In genomic region chr1:107844009-107844408, GRCh38 we compare ENCODE assay signal across 21 cellular contexts.
DNase-seq lines count a peak whose midpoint lies in the region; ATAC-seq, FAIRE-seq and TF ChIP-seq lines count a peak whose summit lies in the region.
"Had no signal": no experiment of that assay in that cellular context is flagged by ENCODE, and none has a peak within 500 bp of the region (broad histone marks: within the 10 kb centered on the region; RNA-seq: fewer than 3 reads in every experiment).

No MANE protein-coding gene starts in this region.

- no peak for DNase-seq in activated T-cell treated with anti-CD3 and anti-CD28 coated beads, Interleukin-2, amount 50 U/mL, for 24 hours
- no peak for DNase-seq in activated T-cell treated with anti-CD3 and anti-CD28 coated beads, Interleukin-2, amount 50 U/mL, for 1 hour
- no peak for DNase-seq in Jurkat, Clone E6-1 (ENCODE audit: low read depth, low spot score)
- no peak for DNase-seq in activated naive CD8-positive, alpha-beta T cell treated with anti-CD3 and anti-CD28 coated beads, Interleukin-2, amount 50 U/mL, for 24 hours
- no peak for DNase-seq in spleen
- DNase-seq in foreskin keratinocyte, result no peak
- no peak for DNase-seq in kidney
- DNase-seq in OCI-M1 (lab: John Stamatoyannopoulos, UW), result no peak
- DNase-seq: activated CD4-positive, alpha-beta T cell treated with anti-CD3 and anti-CD28 coated beads, Interleukin-2, amount 50 U/mL, for 1 hour; foreskin melanocyte; HCEC 1CT; Karpas-422; left lung; NCI-H1105; NCI-H526 treated with DMSO at 0.1 percent for 48 hours; T1000 had no signal

- TF ChIP-seq POLR2A in spleen (IDR thresholded peaks at IDR 0.05), result no peak

- peak overlapping the region; percentile 29 for H3K4me3 ChIP-seq in Jurkat, Clone E6-1 (ENCODE audit: low read length)
- H3K4me3 ChIP-seq in spleen, result peak overlapping the region in 3 of 8 donors; percentile 4 to 49 (median 12)
- H3K4me3 ChIP-seq in kidney (ENCODE audit: low read length in 2 of 2), result no peak overlapping the region
- H3K4me3 ChIP-seq: A549, coronary artery, left lung, skin epidermis had no signal

- no peaks in the 10 kb centered on the region for H3K9me3 Mint-ChIP-seq in activated T-cell treated with anti-CD3 and anti-CD28 coated beads, Interleukin-2, amount 50 U/mL, for 24 hours
- H3K9me3 Mint-ChIP-seq in activated naive CD8-positive, alpha-beta T cell treated with anti-CD3 and anti-CD28 coated beads, Interleukin-2, amount 50 U/mL, for 24 hours, result peaks cover 9% of the 10 kb centered on the region

- peak overlapping the region; percentile 79 for H3K27ac Mint-ChIP-seq in activated T-cell treated with anti-CD3 and anti-CD28 coated beads, Interleukin-2, amount 50 U/mL, for 24 hours
- peak overlapping the region; percentile 70 for H3K27ac Mint-ChIP-seq in activated naive CD8-positive, alpha-beta T cell treated with anti-CD3 and anti-CD28 coated beads, Interleukin-2, amount 50 U/mL, for 24 hours
- H3K27ac Mint-ChIP-seq: progenitor cell of endocrine pancreas, type B pancreatic cell had no signal

- H3K4me1 Mint-ChIP-seq in activated T-cell treated with anti-CD3 and anti-CD28 coated beads, Interleukin-2, amount 50 U/mL, for 24 hours (ENCODE audit: low read depth), result peaks cover 59% of the 10 kb centered on the region
- peaks cover 61% of the 10 kb centered on the region for H3K4me1 Mint-ChIP-seq in activated naive CD8-positive, alpha-beta T cell treated with anti-CD3 and anti-CD28 coated beads, Interleukin-2, amount 50 U/mL, for 24 hours

- H3K27ac ChIP-seq in spleen, result peak overlapping the region; percentile 13 to 85 (median 46)
- no peak overlapping the region for H3K27ac ChIP-seq in foreskin keratinocyte
- no peak overlapping the region for H3K27ac ChIP-seq in kidney (ENCODE audit: low read depth in 2 of 2, low read length in 2 of 2)
- H3K27ac ChIP-seq: A549, coronary artery had no signal

- H3K9me3 ChIP-seq in spleen (peaks cover 0 to 32% (median 19%) of the 10 kb centered on the region in 8 donors), kidney (ENCODE audit: control insufficient read depth in 1 of 2, low read length in 2 of 2) (no peaks in the 10 kb centered on the region)
- H3K9me3 ChIP-seq: A549, left lung had no signal

- no peak for TF ChIP-seq CTCF in spleen (IDR thresholded peaks at IDR 0.05 in 8 of 11, conservative IDR thresholded peaks at IDR 0.05 in 3 of 11)
- TF ChIP-seq CTCF in foreskin keratinocyte (conservative IDR thresholded peaks at IDR 0.05), result no peak
- TF ChIP-seq CTCF in kidney (IDR thresholded peaks at IDR 0.05; ENCODE audit: borderline replicate concordance, extremely low read depth, insufficient read depth), result no peak

- peaks cover 34 to 72% (median 65%) of the 10 kb centered on the region in 6 donors for H3K4me1 ChIP-seq in spleen
- no peaks in the 10 kb centered on the region for H3K4me1 ChIP-seq in foreskin keratinocyte
- H3K4me1 ChIP-seq in kidney (ENCODE audit: control insufficient read depth in 1 of 2, insufficient read depth in 1 of 2, low read depth in 1 of 2, low read length in 2 of 2), result peaks cover 0 to 5% of the 10 kb centered on the region in 2 donors
- H3K4me1 ChIP-seq: A549 had no signal

- no peak overlapping the region for H3K9ac ChIP-seq in kidney (ENCODE audit: low read length in 2 of 2)

- FAIRE-seq in kidney (lab: Jason Lieb, UNC), result no peak
- FAIRE-seq: A549 had no signal

- peak overlapping the region; percentile 46 for H3K4me3 Mint-ChIP-seq in activated T-cell treated with anti-CD3 and anti-CD28 coated beads, Interleukin-2, amount 50 U/mL, for 24 hours
- H3K4me3 Mint-ChIP-seq in activated naive CD8-positive, alpha-beta T cell treated with anti-CD3 and anti-CD28 coated beads, Interleukin-2, amount 50 U/mL, for 24 hours, result peak overlapping the region; percentile 58
- H3K4me3 Mint-ChIP-seq: type B pancreatic cell had no signal

- H3K36me3 Mint-ChIP-seq in activated T-cell treated with anti-CD3 and anti-CD28 coated beads, Interleukin-2, amount 50 U/mL, for 24 hours (ENCODE audit: low read depth), result peaks cover 7% of the 10 kb centered on the region
- H3K36me3 Mint-ChIP-seq in activated naive CD8-positive, alpha-beta T cell treated with anti-CD3 and anti-CD28 coated beads, Interleukin-2, amount 50 U/mL, for 24 hours (ENCODE audit: low read depth), result peaks cover 13% of the 10 kb centered on the region
- H3K36me3 Mint-ChIP-seq: type B pancreatic cell had no signal

- WGBS in spleen, 5 donors, result 23 to 51% (median 41%) methylated on average over 6 of the region's 6 CpGs

- H3K27me3 ChIP-seq in spleen (replicated peaks in 1 of 7) (no peaks in the 10 kb centered on the region), foreskin keratinocyte (peaks cover 16% of the 10 kb centered on the region)
- H3K27me3 ChIP-seq: left lung had no signal

- H3K36me3 ChIP-seq in spleen, result no peaks in the 10 kb centered on the region
- no peaks in the 10 kb centered on the region for H3K36me3 ChIP-seq in kidney (ENCODE audit: control insufficient read depth in 1 of 2, insufficient read depth in 2 of 2, low read length in 2 of 2)
- H3K36me3 ChIP-seq: left lung had no signal

- intact Hi-C loops in spleen (cut with DNase I; ENCODE audit: low total_unique reads) (no loop called here), kidney (cut with DNase I) (no loop called here)

- no peaks in the 10 kb centered on the region for H3K27me3 Mint-ChIP-seq in activated T-cell treated with anti-CD3 and anti-CD28 coated beads, Interleukin-2, amount 50 U/mL, for 24 hours
- no peaks in the 10 kb centered on the region for H3K27me3 Mint-ChIP-seq in activated naive CD8-positive, alpha-beta T cell treated with anti-CD3 and anti-CD28 coated beads, Interleukin-2, amount 50 U/mL, for 24 hours
- H3K27me3 Mint-ChIP-seq: type B pancreatic cell had no signal

- peak; percentile 20 for ATAC-seq in activated naive CD8-positive, alpha-beta T cell treated with anti-CD3 and anti-CD28 coated beads, Interleukin-2, amount 50 U/mL, for 24 hours
- ATAC-seq in foreskin keratinocyte, result no peak
- ATAC-seq: A549, left lung had no signal

Comparison
In these comparisons a context has a peak if more than half of its experiments do, and no peak if none do; other contexts are left out.
1. H3K27ac ChIP-seq: peak in spleen (8 of 8); none in foreskin keratinocyte (single experiment) and kidney (0 of 2).